ENCODE assay signal across 15 cellular contexts in genomic region chr7:19969859-19970493, GRCh38.
DNase-seq lines count a peak whose midpoint lies in the region; TF ChIP-seq lines count a peak whose summit lies in the region.
"Had no signal": no experiment of that assay in that cellular context is flagged by ENCODE, and none has a peak within 500 bp of the region (broad histone marks: within the 10 kb centered on the region; RNA-seq: fewer than 3 reads in every experiment).

No MANE protein-coding gene starts in this region.

- H3K27ac ChIP-seq in left ventricle myocardium inferior (replicated peaks) = no peak overlapping the region
- H3K27ac ChIP-seq: BLaER1, upper lobe of left lung had no signal

- H3K27me3 ChIP-seq in left ventricle myocardium inferior (ENCODE audit: low read depth) = no peaks in the 10 kb centered on the region
- H3K27me3 ChIP-seq: adrenal gland, BLaER1, upper lobe of left lung had no signal

- peak overlapping the region; percentile 48 for H3K27ac Mint-ChIP-seq in mesothelial cell of epicardium

- no peaks in the 10 kb centered on the region for H3K4me1 ChIP-seq in left ventricle myocardium inferior
- H3K4me1 ChIP-seq: adrenal gland, BLaER1, upper lobe of left lung had no signal

- no peaks in the 10 kb centered on the region for H3K9me3 ChIP-seq in left ventricle myocardium inferior (replicated peaks)
- H3K9me3 ChIP-seq: adrenal gland, BLaER1, upper lobe of left lung had no signal

- no peaks in the 10 kb centered on the region for H3K27me3 Mint-ChIP-seq in mesothelial cell of epicardium (ENCODE audit: low read depth)

- no peaks in the 10 kb centered on the region for H3K9me3 Mint-ChIP-seq in mesothelial cell of epicardium

- peak; percentile 78; the same call in 1 of the 2 replicates for TF ChIP-seq EP300 in Ishikawa (IDR thresholded peaks at IDR 0.05; ENCODE audit: borderline replicate concordance)

- TF ChIP-seq RAD21 in Ishikawa (IDR thresholded peaks at IDR 0.05; ENCODE audit: low read depth) = 0 out of 2 replicates have a peak, but pooled peaks have one; percentile 3

- peaks cover 12% of the 10 kb centered on the region for H3K4me1 Mint-ChIP-seq in mesothelial cell of epicardium

- TF ChIP-seq CTCF in AG10803 (conservative IDR thresholded peaks at IDR 0.05; ENCODE audit: low read length) (no peak), choroid plexus epithelial cell (conservative IDR thresholded peaks at IDR 0.05; ENCODE audit: low read depth, low read length) (no peak), mesothelial cell of epicardium (IDR thresholded peaks at IDR 0.05; ENCODE audit: unreplicated experiment) (no peak), left ventricle myocardium inferior (IDR thresholded peaks at IDR 0.05; ENCODE audit: borderline replicate concordance) (no peak)

- no peaks in the 10 kb centered on the region for H3K36me3 ChIP-seq in left ventricle myocardium inferior
- H3K36me3 ChIP-seq: adrenal gland, BLaER1, upper lobe of left lung had no signal

- no peaks in the 10 kb centered on the region for H3K36me3 Mint-ChIP-seq in mesothelial cell of epicardium

- no peak overlapping the region for H3K4me3 ChIP-seq in AG10803 (ENCODE audit: low read length)
- no peak overlapping the region for H3K4me3 ChIP-seq in choroid plexus epithelial cell (ENCODE audit: low read depth, low read length)
- H3K4me3 ChIP-seq in left ventricle myocardium inferior = no peak overlapping the region
- H3K4me3 ChIP-seq: adrenal gland, BLaER1, upper lobe of left lung had no signal

- no peak overlapping the region for H3K4me3 Mint-ChIP-seq in mesothelial cell of epicardium

- intact Hi-C loops in left ventricle myocardium inferior (cut with micrococcal nuclease) = no loop called here

- DNase-seq in AG10803 (ENCODE audit: low read depth) (peak; percentile 23), choroid plexus epithelial cell (ENCODE audit: low read depth) (peak; percentile 39), mesothelial cell of epicardium (ENCODE audit: low spot score in 2 of 2, unreplicated experiment in 2 of 2) (no peak), pons (ENCODE audit: low spot score) (no peak), nucleus accumbens (lab: John Stamatoyannopoulos, UW) (no peak), left ventricle myocardium inferior (no peak)
- DNase-seq in activated CD4-positive, CD25-positive, alpha-beta regulatory T cell treated with anti-CD3 and anti-CD28 coated beads, Interleukin-2, amount 50 U/mL, for 72 hours = no peak
- DNase-seq: adrenal gland, dermis blood vessel endothelial cell, foreskin melanocyte, NCI-H1417 treated with DMSO at 0.1 percent for 48 hours, NCI-H345, upper lobe of left lung had no signal

TF ChIP-seq in Ishikawa, 13 proteins besides CTCF, POLR2A, EP300 and RAD21:
- TF ChIP-seq TEAD4 (IDR thresholded peaks at IDR 0.05) (peak; percentile 85), USF1 (IDR thresholded peaks at IDR 0.05) (peak; percentile 77), TCF12 (IDR thresholded peaks at IDR 0.05; ENCODE audit: low read depth) (peak; percentile 67), NFIC (IDR thresholded peaks at IDR 0.05) (no peak)

Comparison
In these comparisons a context has a peak if more than half of its experiments do, and no peak if none do; other contexts are left out.
1. DNase-seq: peak in AG10803 (single experiment) and choroid plexus epithelial cell (single experiment); none in mesothelial cell of epicardium (0 of 2), pons (single experiment), activated CD4-positive, CD25-positive, alpha-beta regulatory T cell treated with anti-CD3 and anti-CD28 coated beads, Interleukin-2, amount 50 U/mL, for 72 hours (single experiment), nucleus accumbens (0 of 56) and left ventricle myocardium inferior (single experiment).